In genomic region chr6:57174511-57174907, GRCh38 we compare ENCODE assay signal across 11 cellular contexts. TPM values are rescaled to one million over a fixed set of nuclear protein-coding genes. Genes with fewer than 3 reads are reported as not detected.
DNase-seq lines count a peak whose midpoint lies in the region; ATAC-seq and TF ChIP-seq lines count a peak whose summit lies in the region.
"Had no signal": no experiment of that assay in that cellular context is flagged by ENCODE, and none has a peak within 500 bp of the region (broad histone marks: within the 10 kb centered on the region; RNA-seq: fewer than 3 reads in every experiment).

No MANE protein-coding gene starts in this region.

- H3K36me3 ChIP-seq in GM23338 (ENCODE audit: insufficient read depth), result no peaks in the 10 kb centered on the region
- H3K36me3 ChIP-seq in CD4-positive, alpha-beta memory T cell (ENCODE audit: insufficient read depth, low read length), result no peaks in the 10 kb centered on the region

- H3K27ac ChIP-seq in GM23338 (ENCODE audit: low read depth), result no peak overlapping the region
- no peak overlapping the region for H3K27ac ChIP-seq in CD4-positive, alpha-beta memory T cell (ENCODE audit: low read depth, low read length)

- H3K4me3 Mint-ChIP-seq in GM23338 (peak overlapping the region; percentile 94), mesothelial cell of epicardium (peak overlapping the region; percentile 77)
- peak overlapping the region; percentile 98 for H3K4me3 Mint-ChIP-seq in activated naive CD8-positive, alpha-beta T cell treated with anti-CD3 and anti-CD28 coated beads, Interleukin-2, amount 10 ng/mL, durations not matched to agents 7 days and 5 days
- no peak overlapping the region for H3K4me3 Mint-ChIP-seq in CD4-positive, alpha-beta memory T cell

- H4K20me1 ChIP-seq in GM23338 (replicated peaks; ENCODE audit: insufficient read depth), result peaks cover 6% of the 10 kb centered on the region; the same call in 1 of the 2 replicates

- H3K9me2 ChIP-seq in GM23338 (ENCODE audit: insufficient read depth), result no peaks in the 10 kb centered on the region

- TF ChIP-seq CTCF in AG09309 (IDR thresholded peaks at IDR 0.05; ENCODE audit: control insufficient read depth, insufficient read depth, low read depth, low read length, missing control alignments), result no peak
- no peak for TF ChIP-seq CTCF in GM23338 (conservative IDR thresholded peaks at IDR 0.05; ENCODE audit: low read depth in 2 of 2)
- no peak for TF ChIP-seq CTCF in mesothelial cell of epicardium (IDR thresholded peaks at IDR 0.05; ENCODE audit: unreplicated experiment)
- TF ChIP-seq CTCF in lower leg skin (IDR thresholded peaks at IDR 0.05), result no peak

- intact Hi-C loops in lower leg skin (cut with DNase I; ENCODE audit: low total_unique reads), result no loop called here
- intact Hi-C loops in CD4-positive, alpha-beta memory T cell (cut with micrococcal nuclease), result no loop called here

- CTCF ChIA-PET in CD4-positive, alpha-beta memory T cell (lab: Charles Lee; ENCODE audit: partially characterized antibody), result no interaction called here

- H3F3A ChIP-seq in GM23338 (replicated peaks; ENCODE audit: low read depth), result 0 out of 2 replicates have a peak, but pooled peaks cover 3% of the 10 kb centered on the region

- ATAC-seq in GM23338, result no peak
- no peak for ATAC-seq in activated naive CD8-positive, alpha-beta T cell treated with anti-CD3 and anti-CD28 coated beads, Interleukin-2, amount 10 ng/mL, durations not matched to agents 7 days and 5 days (ENCODE audit: low read depth)

- H3K4me2 ChIP-seq in GM23338, result peak overlapping the region; percentile 80

- H3K79me2 ChIP-seq in GM23338 (replicated peaks; ENCODE audit: insufficient read depth), result peaks cover 56% of the 10 kb centered on the region

- H3K9me3 ChIP-seq in CD4-positive, alpha-beta memory T cell (ENCODE audit: control insufficient read depth in 1 of 2, low read length in 2 of 2), result no peaks in the 10 kb centered on the region

- peak overlapping the region; percentile 87 for H3K27ac Mint-ChIP-seq in GM23338
- H3K27ac Mint-ChIP-seq in activated naive CD8-positive, alpha-beta T cell treated with anti-CD3 and anti-CD28 coated beads, Interleukin-2, amount 10 ng/mL, durations not matched to agents 7 days and 5 days, result no peak overlapping the region
- H3K27ac Mint-ChIP-seq in mesothelial cell of epicardium, result peak overlapping the region; percentile 31
- H3K27ac Mint-ChIP-seq in CD4-positive, alpha-beta memory T cell, result peak overlapping the region in 1 of 7 donors; percentile 78

- 80 to 81% methylated on average over 3 of the region's 3 CpGs for WGBS in lower leg skin, 2 donors

- peak overlapping the region; percentile 70 for H3K4me3 ChIP-seq in AG09309 (ENCODE audit: control insufficient read depth, low read depth, low read length)
- peak overlapping the region; percentile 75 for H3K4me3 ChIP-seq in GM23338
- no peak overlapping the region for H3K4me3 ChIP-seq in lower leg skin (ENCODE audit: low read depth, poor library complexity, severe bottlenecking)
- H3K4me3 ChIP-seq in CD4-positive, alpha-beta memory T cell (ENCODE audit: low read length in 2 of 2), result no peak overlapping the region

- no peaks in the 10 kb centered on the region for H3K36me3 Mint-ChIP-seq in GM23338 (ENCODE audit: low read depth)
- H3K36me3 Mint-ChIP-seq in activated naive CD8-positive, alpha-beta T cell treated with anti-CD3 and anti-CD28 coated beads, Interleukin-2, amount 10 ng/mL, durations not matched to agents 7 days and 5 days, result peaks cover 7% of the 10 kb centered on the region
- no peaks in the 10 kb centered on the region for H3K36me3 Mint-ChIP-seq in mesothelial cell of epicardium
- H3K36me3 Mint-ChIP-seq in CD4-positive, alpha-beta memory T cell, result peaks cover 0 to 7% of the 10 kb centered on the region in 2 donors

- H3K27me3 ChIP-seq in GM23338 (ENCODE audit: insufficient read depth), result peaks cover 12% of the 10 kb centered on the region
- H3K27me3 ChIP-seq in CD4-positive, alpha-beta memory T cell (ENCODE audit: insufficient read depth, low read length), result no peaks in the 10 kb centered on the region

- H3K27me3 Mint-ChIP-seq in GM23338 (ENCODE audit: insufficient read depth, low read depth, poor library complexity) (peaks cover 8% of the 10 kb centered on the region), mesothelial cell of epicardium (ENCODE audit: low read depth) (no peaks in the 10 kb centered on the region)
- H3K27me3 Mint-ChIP-seq in activated naive CD8-positive, alpha-beta T cell treated with anti-CD3 and anti-CD28 coated beads, Interleukin-2, amount 10 ng/mL, durations not matched to agents 7 days and 5 days, result no peaks in the 10 kb centered on the region
- no peaks in the 10 kb centered on the region for H3K27me3 Mint-ChIP-seq in CD4-positive, alpha-beta memory T cell

- DNase-seq in AG09309 (ENCODE audit: low read depth) (no peak), GM23338 (ENCODE audit: low spot score) (no peak), mesothelial cell of epicardium (ENCODE audit: low spot score in 2 of 2, unreplicated experiment in 2 of 2) (no peak), lower leg skin (ENCODE audit: low spot score in 2 of 2) (no peak), T1000 (lab: John Stamatoyannopoulos, UW) (no peak), DMS53 (lab: John Stamatoyannopoulos, UW) (no peak)
- no peak for DNase-seq in activated naive CD8-positive, alpha-beta T cell treated with anti-CD3 and anti-CD28 coated beads, Interleukin-2, amount 10 ng/mL, durations not matched to agents 7 days and 5 days
- no peak for DNase-seq in CD4-positive, alpha-beta memory T cell
- DNase-seq: DMS79 treated with DMSO at 0.1 percent for 48 hours, NCI-H1105, RPMI8226 had no signal

- POLR2A ChIA-PET in activated naive CD8-positive, alpha-beta T cell treated with anti-CD3 and anti-CD28 coated beads, Interleukin-2, amount 10 ng/mL, durations not matched to agents 7 days and 5 days (lab: Charles Lee), result no interaction called here
- POLR2A ChIA-PET in CD4-positive, alpha-beta memory T cell (lab: Charles Lee; ENCODE audit: partially characterized antibody), result no interaction called here

- no peak for TF ChIP-seq POLR2A in lower leg skin (IDR thresholded peaks at IDR 0.05)

- H3K4me1 Mint-ChIP-seq in GM23338, result peaks cover 39% of the 10 kb centered on the region
- peaks cover 44% of the 10 kb centered on the region for H3K4me1 Mint-ChIP-seq in activated naive CD8-positive, alpha-beta T cell treated with anti-CD3 and anti-CD28 coated beads, Interleukin-2, amount 10 ng/mL, durations not matched to agents 7 days and 5 days
- peaks cover 25% of the 10 kb centered on the region for H3K4me1 Mint-ChIP-seq in mesothelial cell of epicardium
- H3K4me1 Mint-ChIP-seq in CD4-positive, alpha-beta memory T cell, result peaks cover 21 to 45% (median 28%) of the 10 kb centered on the region in 4 donors

- H2AFZ ChIP-seq in GM23338, result no peak overlapping the region

- peaks cover 23% of the 10 kb centered on the region for H3K4me1 ChIP-seq in GM23338 (ENCODE audit: insufficient read depth)
- peaks cover 13% of the 10 kb centered on the region for H3K4me1 ChIP-seq in CD4-positive, alpha-beta memory T cell (ENCODE audit: insufficient read depth, low read length)

- H3K9me3 Mint-ChIP-seq in GM23338 (no peaks in the 10 kb centered on the region), mesothelial cell of epicardium (no peaks in the 10 kb centered on the region)
- H3K9me3 Mint-ChIP-seq in activated naive CD8-positive, alpha-beta T cell treated with anti-CD3 and anti-CD28 coated beads, Interleukin-2, amount 10 ng/mL, durations not matched to agents 7 days and 5 days, result no peaks in the 10 kb centered on the region
- H3K9me3 Mint-ChIP-seq in CD4-positive, alpha-beta memory T cell, result no peaks in the 10 kb centered on the region

RNA-seq across cellular contexts. Expression of gene BAG2, which starts 2.4 kb away (rescaled TPM):
- 8.5 TPM in 2 replicates for total RNA-seq in GM23338 (2014; rRNA removed; shearing (Covaris generic))
- polyA plus RNA-seq in GM23338 (2016; fragmentation: Nextera tagmentation; extraction: Ambion mirVana), result 9.0 and 9.5 TPM in 2 replicates
- 1 to 10 TPM; 7.3 to 7.6 TPM for total RNA-seq in activated naive CD8-positive, alpha-beta T cell treated with anti-CD3 and anti-CD28 coated beads, Interleukin-2, amount 10 ng/mL, durations not matched to agents 7 days and 5 days
- total RNA-seq in mesothelial cell of epicardium, result 4.5 to 5.4 TPM (median 5.0 TPM) in 3 replicates
- total RNA-seq in lower leg skin, result 1 to 10 TPM in 2 of 4 donors, under 1 TPM in 2; 0.49 to 1.2 (median 1.0) TPM
- 1 to 10 TPM; 3.5 to 3.7 TPM for total RNA-seq in CD4-positive, alpha-beta memory T cell
- polyA plus RNA-seq in CD4-positive, alpha-beta memory T cell, result 1 to 10 TPM; 2.6 to 3.6 TPM

RNA-seq across cellular contexts. Expression of gene RAB23, which starts 47.6 kb away (rescaled TPM):
- 16.0 and 16.7 TPM in 2 replicates for total RNA-seq in GM23338 (2014; rRNA removed; shearing (Covaris generic))
- 5.0 and 5.2 TPM in 2 replicates for polyA plus RNA-seq in GM23338 (2016; fragmentation: Nextera tagmentation; extraction: Ambion mirVana)
- total RNA-seq in activated naive CD8-positive, alpha-beta T cell treated with anti-CD3 and anti-CD28 coated beads, Interleukin-2, amount 10 ng/mL, durations not matched to agents 7 days and 5 days, result 1 to 10 TPM; 1.9 to 2.1 TPM
- 15.2 to 16.8 TPM (median 16.1 TPM) in 3 replicates for total RNA-seq in mesothelial cell of epicardium
- total RNA-seq in lower leg skin, result 1 to 10 TPM; 4.7 to 9.8 (median 6.9) TPM
- total RNA-seq in CD4-positive, alpha-beta memory T cell, result 1 to 10 TPM; 1.4 to 1.6 TPM
- polyA plus RNA-seq in CD4-positive, alpha-beta memory T cell, result 1 to 10 TPM; 1.3 TPM

Comparison
In these comparisons a context has a peak if more than half of its experiments do, and no peak if none do; other contexts are left out.
1. H3K4me3 ChIP-seq: peak in AG09309 (single experiment) and GM23338 (single experiment); none in lower leg skin (single experiment) and CD4-positive, alpha-beta memory T cell (0 of 2).
2. H3K4me3 Mint-ChIP-seq: peak in GM23338 (single experiment), activated naive CD8-positive, alpha-beta T cell treated with anti-CD3 and anti-CD28 coated beads, Interleukin-2, amount 10 ng/mL, durations not matched to agents 7 days and 5 days (single experiment) and mesothelial cell of epicardium (single experiment); none in CD4-positive, alpha-beta memory T cell (0 of 8).